Comparison of ENCODE assay signal across 9 cellular contexts in genomic region chrX:15781964-15782711, GRCh38. TPM values are rescaled to one million over a fixed set of nuclear protein-coding genes. Genes with fewer than 3 reads are reported as not detected.
A peak's percentile ranks its signal among the peaks of the same experiment; 100 is the strongest.
DNase-seq lines count a peak whose midpoint lies in the region; ATAC-seq and TF ChIP-seq lines count a peak whose summit lies in the region.
"Had no signal": no experiment of that assay in that cellular context is flagged by ENCODE, and none has a peak within 500 bp of the region (broad histone marks: within the 10 kb centered on the region; RNA-seq: fewer than 3 reads in every experiment).

No MANE protein-coding gene starts in this region.

- H3K4me3 ChIP-seq in BLaER1 (no peak overlapping the region), gastroesophageal sphincter (no peak overlapping the region), GM23248 (no peak overlapping the region)

- H3K9me2 ChIP-seq in GM23248 (ENCODE audit: insufficient read depth) = no peaks in the 10 kb centered on the region

- DNase-seq in activated CD4-positive, alpha-beta T cell treated with anti-CD3 and anti-CD28 coated beads, Interleukin-2, amount 50 U/mL, for 48 hours = peak; percentile 6 to 26
- DNase-seq in NCI-H2029 treated with DMSO at 0.1 percent for 48 hours (lab: John Stamatoyannopoulos, UW) = no peak
- DNase-seq in NCI-H526 (lab: John Stamatoyannopoulos, UW) = no peak
- no peak for DNase-seq in GM23248
- DNase-seq: NCI-H1105 had no signal

- 0 out of 2 replicates have a peak overlapping the region, but pooled peaks have one; percentile 15 for H3K4me2 ChIP-seq in BLaER1
- H3K4me2 ChIP-seq in GM23248 (ENCODE audit: unreplicated experiment) = no peak overlapping the region

- no peaks in the 10 kb centered on the region for H3K79me2 ChIP-seq in GM23248 (ENCODE audit: insufficient read depth)

- peak; percentile 47 for TF ChIP-seq POLR2A in GM19099 (IDR thresholded peaks at IDR 0.05; ENCODE audit: extremely low read depth, insufficient read length, low read depth)
- TF ChIP-seq POLR2A in gastroesophageal sphincter (IDR thresholded peaks at IDR 0.05) = no peak

- TF ChIP-seq CTCF in gastroesophageal sphincter (IDR thresholded peaks at IDR 0.05) = no peak

- H3F3A ChIP-seq in GM23248 (ENCODE audit: insufficient read depth) = no peaks in the 10 kb centered on the region

- H2AFZ ChIP-seq in GM23248 = no peak overlapping the region

- H3K4me1 ChIP-seq in BLaER1 = no peaks in the 10 kb centered on the region
- H3K4me1 ChIP-seq in gastroesophageal sphincter = no peaks in the 10 kb centered on the region
- no peaks in the 10 kb centered on the region for H3K4me1 ChIP-seq in GM23248 (ENCODE audit: insufficient read depth)

- H3K36me3 ChIP-seq in BLaER1 (peaks cover 8% of the 10 kb centered on the region), gastroesophageal sphincter (peaks cover 0 to 56% of the 10 kb centered on the region in 2 donors), GM23248 (ENCODE audit: low read depth) (peaks cover 3% of the 10 kb centered on the region; the same call in 1 of the 2 replicates)

- H3K9me3 ChIP-seq in BLaER1 = no peaks in the 10 kb centered on the region
- no peaks in the 10 kb centered on the region for H3K9me3 ChIP-seq in gastroesophageal sphincter
- no peaks in the 10 kb centered on the region for H3K9me3 ChIP-seq in GM23248 (ENCODE audit: low read depth)

- H3K27ac ChIP-seq in BLaER1 (no peak overlapping the region), gastroesophageal sphincter (no peak overlapping the region), GM23248 (no peak overlapping the region)

- no peaks in the 10 kb centered on the region for H4K20me1 ChIP-seq in BLaER1
- no peaks in the 10 kb centered on the region for H4K20me1 ChIP-seq in GM23248 (ENCODE audit: insufficient read depth)

- H3K9ac ChIP-seq in BLaER1 (no peak overlapping the region), GM23248 (no peak overlapping the region)

- peak; percentile 81 for ATAC-seq in HG03066 (IDR thresholded peaks at IDR 0.05; ENCODE audit: low read depth, unreplicated experiment)
- ATAC-seq in gastroesophageal sphincter = no peak

- H3K27me3 ChIP-seq in BLaER1 (no peaks in the 10 kb centered on the region), gastroesophageal sphincter (no peaks in the 10 kb centered on the region), GM23248 (replicated peaks; ENCODE audit: insufficient read depth) (no peaks in the 10 kb centered on the region)

- no peak for TF ChIP-seq EP300 in gastroesophageal sphincter (IDR thresholded peaks at IDR 0.05)

- in situ Hi-C loops in GM23248 (cut with MboI) = no loop called here

- WGBS in gastroesophageal sphincter (ENCODE audit: low coverage in 1 of 2), 2 donors = 44 to 77% methylated on average over 1 to 13 of the region's 13 CpGs
- 67 to 71% methylated on average over 13 of the region's 13 CpGs for WGBS in GM23248 (ENCODE audit: low coverage in 1 of 2, low lambda C conversion rate in 2 of 2, missing lambda C conversion rate in 2 of 2), 2 experiments

RNA-seq across cellular contexts. Expression of gene ZRSR2, which starts 8.1 kb away (rescaled TPM):
- total RNA-seq in gastroesophageal sphincter = 10 to 100 TPM in 3 of 4 donors, 1 to 10 TPM in 1; 8.3 to 12.0 (median 11.0) TPM
- 1.4 and 4.1 TPM in 2 replicates for total RNA-seq in GM23248 (2014; rRNA removed; shearing (Covaris generic))
- polyA plus RNA-seq in GM23248 (2016; fragmentation: Nextera tagmentation; extraction: Ambion mirVana) = 5.3 and 9.9 TPM in 2 replicates

RNA-seq across cellular contexts. Expression of gene CA5B, which starts 44.1 kb away (rescaled TPM):
- 10 to 100 TPM in 2 of 4 donors, 1 to 10 TPM in 2; 8.2 to 11.4 (median 9.9) TPM for total RNA-seq in gastroesophageal sphincter
- total RNA-seq in GM23248 (2014; rRNA removed; shearing (Covaris generic)) = 7.8 and 8.2 TPM in 2 replicates
- 3.0 and 6.4 TPM in 2 replicates for polyA plus RNA-seq in GM23248 (2016; fragmentation: Nextera tagmentation; extraction: Ambion mirVana)

Comparison
In these comparisons a context has a peak if more than half of its experiments do, and no peak if none do; other contexts are left out.
1. DNase-seq: peak in activated CD4-positive, alpha-beta T cell treated with anti-CD3 and anti-CD28 coated beads, Interleukin-2, amount 50 U/mL, for 48 hours (2 of 2); none in NCI-H2029 treated with DMSO at 0.1 percent for 48 hours (single experiment), NCI-H526 (0 of 2) and GM23248 (single experiment).